In the genomic region with DNA sequence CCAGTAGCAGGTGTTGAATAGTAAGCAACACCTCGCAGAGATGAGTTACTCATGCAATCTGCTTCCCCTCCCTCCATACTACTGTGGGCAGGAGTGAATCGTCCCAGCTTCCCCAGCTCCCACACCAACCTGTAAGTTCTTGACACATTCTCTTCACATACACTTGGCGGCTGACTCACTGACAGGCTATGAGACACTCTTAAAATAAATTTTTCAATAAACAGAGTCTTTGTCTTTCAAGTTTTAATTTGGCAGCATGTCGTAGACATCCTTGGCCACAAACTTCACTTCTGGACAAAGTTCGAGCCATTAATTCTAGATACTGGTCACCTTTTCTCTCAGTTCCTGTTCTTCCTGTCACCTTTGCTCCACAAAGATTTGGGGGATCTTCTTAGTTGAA, we compare ENCODE assay signal across 16 cellular contexts.
DNase-seq lines count a peak whose midpoint lies in the region; ATAC-seq, FAIRE-seq and TF ChIP-seq lines count a peak whose summit lies in the region.
"Had no signal": no experiment of that assay in that cellular context is flagged by ENCODE, and none has a peak within 500 bp of the region (broad histone marks: within the 10 kb centered on the region; RNA-seq: fewer than 3 reads in every experiment).

No MANE protein-coding gene starts in this region.

- no peaks in the 10 kb centered on the region for H3K9me3 ChIP-seq in endothelial cell of umbilical vein (replicated peaks; ENCODE audit: control insufficient read depth, insufficient read depth, low read length)
- H3K9me3 ChIP-seq: right lobe of liver had no signal

- no peaks in the 10 kb centered on the region for H3K79me2 ChIP-seq in endothelial cell of umbilical vein (ENCODE audit: control insufficient read depth, insufficient read depth, low read length)

- peak; percentile 4 for FAIRE-seq in endothelial cell of umbilical vein (lab: Jason Lieb, UNC)

- no peak overlapping the region for H3K4me2 ChIP-seq in endothelial cell of umbilical vein (ENCODE audit: insufficient read depth, low read length)

- no peaks in the 10 kb centered on the region for H3K36me3 ChIP-seq in endothelial cell of umbilical vein (ENCODE audit: control insufficient read depth in 2 of 2, extremely low read depth in 1 of 2, insufficient read depth in 2 of 2, low read length in 2 of 2)

- DNase-seq in M059J (ENCODE audit: low read depth) (peak; percentile 48), endothelial cell of umbilical vein (ENCODE audit: low read depth, low spot score) (peak; percentile 58), putamen (ENCODE audit: low spot score) (peak; percentile 52), NCI-H524 (lab: John Stamatoyannopoulos, UW) (no peak), G401 (ENCODE audit: low spot score) (no peak)
- no peak for DNase-seq in stimulated activated naive CD8-positive, alpha-beta T cell treated with anti-CD3 and anti-CD28 coated beads, Interleukin-15, amount 100 ng/mL, for 72 hours
- DNase-seq: C1 segment of cervical spinal cord; GM23248; hippocampal formation; MM.1S; right lobe of liver; stimulated activated naive B cell treated with anti-CD40 and anti-IgM and Interleukin-4, amounts not matched to agents 10 μg/mL and 1 μg/mL and 100 μg/mL, for 72 hours had no signal

- intact Hi-C loops in endothelial cell of umbilical vein (cut with micrococcal nuclease), result no loop called here

- dilution Hi-C loops in endothelial cell of umbilical vein (cut with MboI; ENCODE audit: extremely low pct_ligation_motif_present, low sequenced_read_pairs), result no loop called here

- TF ChIP-seq CTCF in endothelial cell of umbilical vein (IDR thresholded peaks at IDR 0.05; ENCODE audit: extremely low read depth in 1 of 2, insufficient read depth in 1 of 2, low read depth in 1 of 2, low read length in 2 of 2), result no peak

- POLR2A ChIA-PET in endothelial cell of umbilical vein (lab: Charles Lee), result no interaction called here

- TF ChIP-seq POLR2A in endothelial cell of umbilical vein (IDR thresholded peaks at IDR 0.05; ENCODE audit: low read depth, low read length), result no peak

- no peaks in the 10 kb centered on the region for H3K9me1 ChIP-seq in endothelial cell of umbilical vein (replicated peaks; ENCODE audit: control insufficient read depth, extremely low read depth, insufficient read depth, low read length)

- ATAC-seq in GM19025 (IDR thresholded peaks at IDR 0.05; ENCODE audit: low read depth, unreplicated experiment), result peak; percentile 67
- no peak for ATAC-seq in stimulated activated naive CD8-positive, alpha-beta T cell treated with anti-CD3 and anti-CD28 coated beads, Interleukin-15, amount 100 ng/mL, for 72 hours
- ATAC-seq: right lobe of liver had no signal

- in situ Hi-C loops in G401 (cut with HindIII; ENCODE audit: low sequenced_read_pairs), result no loop called here

- peak overlapping the region; percentile 14 for H3K27ac ChIP-seq in endothelial cell of umbilical vein (ENCODE audit: insufficient read depth, low read depth, low read length)
- H3K27ac ChIP-seq: GM23248, right lobe of liver had no signal

- CTCF ChIA-PET in endothelial cell of umbilical vein (lab: Charles Lee), result interaction anchor here (1.0 to 2.1 kb wide), 4 partner anchors 16 to 419 kb away, joined by 3 to 7 read pairs (median 4); no protein-coding TSS in a partner anchor

- no peak overlapping the region for H3K9ac ChIP-seq in endothelial cell of umbilical vein (replicated peaks; ENCODE audit: extremely low read depth, insufficient read depth, low read length)
- H3K9ac ChIP-seq: GM23248 had no signal

- no peaks in the 10 kb centered on the region for H3K9me3 Mint-ChIP-seq in stimulated activated naive CD8-positive, alpha-beta T cell treated with anti-CD3 and anti-CD28 coated beads, Interleukin-15, amount 100 ng/mL, for 72 hours
- H3K9me3 Mint-ChIP-seq: activated naive CD4-positive, alpha-beta T cell treated with anti-CD3 and anti-CD28 coated beads, Interleukin-2, amount 50 U/mL, for 24 hours; nephron; stimulated activated naive B cell treated with anti-CD40 and anti-IgM and Interleukin-4, amounts not matched to agents 10 μg/mL and 1 μg/mL and 100 μg/mL, for 72 hours had no signal

- no peak overlapping the region for H3K4me3 Mint-ChIP-seq in stimulated activated naive CD8-positive, alpha-beta T cell treated with anti-CD3 and anti-CD28 coated beads, Interleukin-15, amount 100 ng/mL, for 72 hours
- H3K4me3 Mint-ChIP-seq: activated naive CD4-positive, alpha-beta T cell treated with anti-CD3 and anti-CD28 coated beads, Interleukin-2, amount 50 U/mL, for 24 hours; nephron; stimulated activated naive B cell treated with anti-CD40 and anti-IgM and Interleukin-4, amounts not matched to agents 10 μg/mL and 1 μg/mL and 100 μg/mL, for 72 hours had no signal

- peaks cover 5% of the 10 kb centered on the region for H3K4me1 Mint-ChIP-seq in stimulated activated naive CD8-positive, alpha-beta T cell treated with anti-CD3 and anti-CD28 coated beads, Interleukin-15, amount 100 ng/mL, for 72 hours
- H3K4me1 Mint-ChIP-seq: activated naive CD4-positive, alpha-beta T cell treated with anti-CD3 and anti-CD28 coated beads, Interleukin-2, amount 50 U/mL, for 24 hours; stimulated activated naive B cell treated with anti-CD40 and anti-IgM and Interleukin-4, amounts not matched to agents 10 μg/mL and 1 μg/mL and 100 μg/mL, for 72 hours had no signal

- H3K27ac Mint-ChIP-seq in stimulated activated naive CD8-positive, alpha-beta T cell treated with anti-CD3 and anti-CD28 coated beads, Interleukin-15, amount 100 ng/mL, for 72 hours, result no peak overlapping the region
- H3K27ac Mint-ChIP-seq: activated naive CD4-positive, alpha-beta T cell treated with anti-CD3 and anti-CD28 coated beads, Interleukin-2, amount 50 U/mL, for 24 hours; stimulated activated naive B cell treated with anti-CD40 and anti-IgM and Interleukin-4, amounts not matched to agents 10 μg/mL and 1 μg/mL and 100 μg/mL, for 72 hours had no signal

- no peaks in the 10 kb centered on the region for H4K20me1 ChIP-seq in endothelial cell of umbilical vein (replicated peaks; ENCODE audit: control insufficient read depth, extremely low read depth, insufficient read depth, low read length)

- no peaks in the 10 kb centered on the region for H3K27me3 ChIP-seq in endothelial cell of umbilical vein (ENCODE audit: control insufficient read depth in 2 of 2, insufficient read depth in 2 of 2, low read length in 2 of 2)
- H3K27me3 ChIP-seq: right lobe of liver had no signal

- H2AFZ ChIP-seq in endothelial cell of umbilical vein (ENCODE audit: low read depth, low read length), result no peak overlapping the region
- H2AFZ ChIP-seq: GM23248 had no signal

- no TSS peak for BruUV-seq in endothelial cell of umbilical vein (replicated peaks; lab: Mats Ljungman, UMichigan)

- H3K4me3 ChIP-seq in endothelial cell of umbilical vein (replicated peaks in 1 of 3; ENCODE audit: insufficient read depth in 1 of 3, low read depth in 1 of 3, low read length in 3 of 3), result no peak overlapping the region
- H3K4me3 ChIP-seq: GM23248, lung, right lobe of liver had no signal

- peaks cover 42% of the 10 kb centered on the region for H3K4me1 ChIP-seq in endothelial cell of umbilical vein (ENCODE audit: control insufficient read depth, extremely low read depth, insufficient read depth, low read length)
- H3K4me1 ChIP-seq: right lobe of liver had no signal

- H3K27me3 Mint-ChIP-seq in stimulated activated naive CD8-positive, alpha-beta T cell treated with anti-CD3 and anti-CD28 coated beads, Interleukin-15, amount 100 ng/mL, for 72 hours, result no peaks in the 10 kb centered on the region
- H3K27me3 Mint-ChIP-seq: activated naive CD4-positive, alpha-beta T cell treated with anti-CD3 and anti-CD28 coated beads, Interleukin-2, amount 50 U/mL, for 24 hours had no signal

TF ChIP-seq in endothelial cell of umbilical vein, 7 proteins besides CTCF, POLR2A, EP300 and RAD21:
- TF ChIP-seq FOS (IDR thresholded peaks at IDR 0.05; ENCODE audit: borderline replicate concordance, insufficient read depth, low read length), result peak; percentile 47
- no peak for TF ChIP-seq JUN (IDR thresholded peaks at IDR 0.05; ENCODE audit: borderline replicate concordance, insufficient read depth, insufficient read length, low read depth)

Comparison
In these comparisons a context has a peak if more than half of its experiments do, and no peak if none do; other contexts are left out.
1. DNase-seq: peak in M059J (single experiment), endothelial cell of umbilical vein (single experiment) and putamen (single experiment); none in NCI-H524 (0 of 2), stimulated activated naive CD8-positive, alpha-beta T cell treated with anti-CD3 and anti-CD28 coated beads, Interleukin-15, amount 100 ng/mL, for 72 hours (0 of 2) and G401 (single experiment).